14 cellular contexts compared by ENCODE assay signal in the genomic region with DNA sequence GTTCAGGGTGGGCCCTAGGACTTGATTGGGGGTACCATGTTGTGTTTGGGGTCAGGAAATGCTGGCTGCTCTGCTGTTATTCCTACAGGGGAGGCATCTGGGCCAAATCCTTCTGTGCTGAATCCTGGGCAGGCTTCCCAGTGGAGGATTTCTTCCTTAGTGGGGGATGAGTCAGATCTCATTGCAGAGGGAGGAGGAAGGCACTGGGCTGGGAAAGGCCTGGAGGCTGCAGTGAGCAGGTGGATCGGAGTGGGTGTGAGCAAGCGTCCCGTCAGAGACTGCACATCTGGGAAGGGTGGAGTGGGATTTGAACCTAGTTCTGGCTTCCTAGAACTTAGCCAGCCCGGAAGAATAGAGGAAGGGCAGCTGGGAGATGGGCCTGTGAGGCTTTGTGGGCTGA. TPM values are rescaled to one million over a fixed set of nuclear protein-coding genes. Genes with fewer than 3 reads are reported as not detected.
DNase-seq lines count a peak whose midpoint lies in the region; ATAC-seq and TF ChIP-seq lines count a peak whose summit lies in the region.
"Had no signal": no experiment of that assay in that cellular context is flagged by ENCODE, and none has a peak within 500 bp of the region (broad histone marks: within the 10 kb centered on the region; RNA-seq: fewer than 3 reads in every experiment).

No MANE protein-coding gene starts in this region.

- TF ChIP-seq CTCF in AG04449 (IDR thresholded peaks at IDR 0.05; ENCODE audit: insufficient read depth, low read length, missing control alignments), result no peak
- no peak for TF ChIP-seq CTCF in HFFc6 (IDR thresholded peaks at IDR 0.05)
- no peak for TF ChIP-seq CTCF in astrocyte of the spinal cord (IDR thresholded peaks at IDR 0.05; ENCODE audit: low read depth, low read length)
- TF ChIP-seq CTCF in vagina (IDR thresholded peaks at IDR 0.05), result no peak
- TF ChIP-seq CTCF in tibial artery (IDR thresholded peaks at IDR 0.05), result no peak
- no peak for TF ChIP-seq CTCF in mesothelial cell of epicardium (IDR thresholded peaks at IDR 0.05; ENCODE audit: unreplicated experiment)

- peaks cover 0 to 10% of the 10 kb centered on the region in 2 donors for H3K36me3 ChIP-seq in vagina
- peaks cover 0 to 52% (median 27%) of the 10 kb centered on the region in 3 donors for H3K36me3 ChIP-seq in tibial artery

- no peak for TF ChIP-seq POLR2A in vagina (IDR thresholded peaks at IDR 0.05)

- H3K27ac ChIP-seq in vagina (no peak overlapping the region), tibial artery (no peak overlapping the region)
- H3K27ac ChIP-seq: C4-2B, SJSA1, tibial nerve had no signal

- POLR2A ChIA-PET in AG04449 (lab: Yijun Ruan, JAX), result no interaction called here

- in situ Hi-C loops in astrocyte of the spinal cord (cut with HindIII; ENCODE audit: low sequenced_read_pairs), result no loop called here

- H3K9me3 Mint-ChIP-seq in HFFc6 (no peaks in the 10 kb centered on the region), mesothelial cell of epicardium (no peaks in the 10 kb centered on the region)

- H3K4me1 Mint-ChIP-seq in HFFc6 (ENCODE audit: low read depth) (peaks cover 14% of the 10 kb centered on the region), mesothelial cell of epicardium (peaks cover 9% of the 10 kb centered on the region)

- H3K4me3 ChIP-seq in AG04449 (ENCODE audit: low read depth, low read length) (no peak overlapping the region), astrocyte of the spinal cord (ENCODE audit: low read depth, low read length) (no peak overlapping the region), vagina (no peak overlapping the region), tibial artery (no peak overlapping the region)
- H3K4me3 ChIP-seq: SJSA1, tibial nerve had no signal

- intact Hi-C loops in head of caudate nucleus (cut with DNase I), result no loop called here
- intact Hi-C loops in vagina (cut with DNase I), result loop anchor here (5.0 kb wide), 1 partner anchor 53 kb away; no protein-coding TSS in a partner anchor
- intact Hi-C loops in tibial artery (cut with DNase I; ENCODE audit: low total_unique reads), result loop anchor here (5.0 kb wide), 1 partner anchor 118 kb away; no protein-coding TSS in a partner anchor

- DNase-seq in AG04449 (ENCODE audit: low read depth, low spot score) (peak; percentile 21), HFFc6 (peak; percentile 80), astrocyte of the spinal cord (ENCODE audit: low read depth, low spot score) (peak; percentile 64), head of caudate nucleus (peak in 32 of 42 donors; percentile 18 to 85 (median 44)), vagina (ENCODE audit: extremely low spot score in 2 of 2) (no peak), tibial artery (no peak), mesothelial cell of epicardium (ENCODE audit: low spot score in 2 of 2, unreplicated experiment in 2 of 2) (no peak)
- DNase-seq: activated CD4-positive, CD25-positive, alpha-beta regulatory T cell; NCI-H524 had no signal

- H3K27ac Mint-ChIP-seq in HFFc6, result peak overlapping the region; percentile 74
- no peak overlapping the region for H3K27ac Mint-ChIP-seq in mesothelial cell of epicardium

- H3K4me1 ChIP-seq in vagina (peaks cover 19% of the 10 kb centered on the region), tibial artery (peaks cover 0 to 23% (median 15%) of the 10 kb centered on the region in 4 donors)

- no peaks in the 10 kb centered on the region for H3K27me3 ChIP-seq in vagina
- peaks cover 3 to 9% of the 10 kb centered on the region in 2 donors for H3K27me3 ChIP-seq in tibial artery

- CTCF ChIA-PET in AG04449 (lab: Yijun Ruan, JAX), result interaction anchor here (1.2 to 24.2 kb wide), 5 partner anchors 10 to 115 kb away, joined by 5 to 666 read pairs (median 21); a partner anchor contains a TSS

- H3K27me3 Mint-ChIP-seq in HFFc6 (ENCODE audit: insufficient read depth), result peaks cover 2% of the 10 kb centered on the region
- H3K27me3 Mint-ChIP-seq in mesothelial cell of epicardium (ENCODE audit: low read depth), result peaks cover 2% of the 10 kb centered on the region

- ATAC-seq in HG03045 (IDR thresholded peaks at IDR 0.05; ENCODE audit: unreplicated experiment), result no peak
- ATAC-seq: sciatic nerve had no signal

- H3K4me3 Mint-ChIP-seq in HFFc6 (no peak overlapping the region), mesothelial cell of epicardium (no peak overlapping the region)

- H3K9me3 ChIP-seq in vagina (no peaks in the 10 kb centered on the region), tibial artery (no peaks in the 10 kb centered on the region)
- H3K9me3 ChIP-seq: SJSA1, tibial nerve had no signal

- peaks cover 5% of the 10 kb centered on the region; the same call in 1 of the 2 replicates for H3K36me3 Mint-ChIP-seq in HFFc6 (ENCODE audit: low read depth)
- H3K36me3 Mint-ChIP-seq in mesothelial cell of epicardium, result no peaks in the 10 kb centered on the region

RNA-seq across cellular contexts. Expression of a gene that starts 11.5 kb away (rescaled TPM):
- 100 to 1,000 TPM in 4 of 6 experiments, 10 to 100 TPM in 2; 86.3 to 115 (median 103) TPM for total RNA-seq in HFFc6 (2021; fragmentation: NEBNext Ultra II Directional; extraction: Animal tissue kit (Norgen Biotek cat#: 25700))
- total RNA-seq in vagina, result 59.7 TPM
- 70.4 to 73.1 TPM (median 72.6 TPM) in 3 replicates for total RNA-seq in mesothelial cell of epicardium

RNA-seq across cellular contexts. Expression of a gene that starts 22.6 kb away (rescaled TPM):
- total RNA-seq in HFFc6 (2021; fragmentation: NEBNext Ultra II Directional; extraction: Animal tissue kit (Norgen Biotek cat#: 25700)), result not detected
- total RNA-seq in vagina (1.5 TPM), mesothelial cell of epicardium (16.8 to 20.3 TPM (median 19.7 TPM) in 3 replicates)
- total RNA-seq: SJSA1 had no signal

Comparison
In these comparisons a context has a peak if more than half of its experiments do, and no peak if none do; other contexts are left out.
1. DNase-seq: peak in AG04449 (single experiment), HFFc6 (single experiment), astrocyte of the spinal cord (single experiment) and head of caudate nucleus (32 of 42); none in vagina (0 of 2), tibial artery (0 of 2) and mesothelial cell of epicardium (0 of 2).